In the genomic region with DNA sequence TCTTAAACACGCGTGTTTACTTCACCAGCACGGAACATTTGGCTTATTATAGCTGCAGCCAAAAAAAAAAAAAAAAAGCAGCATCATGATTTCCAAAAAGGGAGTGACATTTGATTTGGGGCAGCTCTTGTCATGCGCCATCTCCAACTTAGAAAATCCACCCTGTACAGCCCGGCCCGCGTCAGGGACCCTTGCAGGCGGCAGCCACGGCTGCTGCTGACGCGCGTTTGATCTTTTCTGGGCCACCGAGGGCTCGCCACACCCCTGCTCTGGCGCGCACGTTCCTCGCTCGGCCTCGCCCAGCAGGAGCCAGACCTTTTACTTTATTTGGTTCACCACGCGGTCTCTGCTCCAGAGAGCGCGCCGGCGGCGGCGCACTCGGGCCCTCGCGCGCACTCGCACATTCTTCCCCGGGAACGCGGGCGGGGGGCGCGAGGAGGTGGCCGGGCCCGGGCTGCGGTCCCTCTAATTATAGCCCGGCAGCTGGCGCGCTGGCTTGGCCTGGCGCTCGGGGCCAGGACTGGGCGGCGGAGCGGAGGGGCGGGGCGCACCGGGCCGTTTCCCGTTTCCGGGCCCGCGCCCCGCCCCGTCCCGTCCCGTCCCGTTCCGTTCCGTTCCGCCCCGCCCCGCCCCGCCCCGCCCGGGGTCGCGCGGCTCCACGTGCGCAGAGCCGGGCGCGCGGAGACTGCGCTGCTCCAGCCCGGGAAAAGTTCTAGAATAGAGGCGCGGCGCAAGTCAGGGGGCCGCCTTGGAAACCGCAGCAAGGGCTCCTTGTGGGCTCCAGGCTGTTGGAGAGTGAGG, we compare ENCODE assay signal across 1 cellular context.
A peak's percentile ranks its signal among the peaks of the same experiment; 100 is the strongest.
TF ChIP-seq lines count a peak whose summit lies in the region.

No MANE protein-coding gene starts in this region.

TF ChIP-seq in K562, 482 proteins besides CTCF, POLR2A, EP300 and RAD21 (continued from another document and continues in another):
- TF ChIP-seq, protein P1, sequence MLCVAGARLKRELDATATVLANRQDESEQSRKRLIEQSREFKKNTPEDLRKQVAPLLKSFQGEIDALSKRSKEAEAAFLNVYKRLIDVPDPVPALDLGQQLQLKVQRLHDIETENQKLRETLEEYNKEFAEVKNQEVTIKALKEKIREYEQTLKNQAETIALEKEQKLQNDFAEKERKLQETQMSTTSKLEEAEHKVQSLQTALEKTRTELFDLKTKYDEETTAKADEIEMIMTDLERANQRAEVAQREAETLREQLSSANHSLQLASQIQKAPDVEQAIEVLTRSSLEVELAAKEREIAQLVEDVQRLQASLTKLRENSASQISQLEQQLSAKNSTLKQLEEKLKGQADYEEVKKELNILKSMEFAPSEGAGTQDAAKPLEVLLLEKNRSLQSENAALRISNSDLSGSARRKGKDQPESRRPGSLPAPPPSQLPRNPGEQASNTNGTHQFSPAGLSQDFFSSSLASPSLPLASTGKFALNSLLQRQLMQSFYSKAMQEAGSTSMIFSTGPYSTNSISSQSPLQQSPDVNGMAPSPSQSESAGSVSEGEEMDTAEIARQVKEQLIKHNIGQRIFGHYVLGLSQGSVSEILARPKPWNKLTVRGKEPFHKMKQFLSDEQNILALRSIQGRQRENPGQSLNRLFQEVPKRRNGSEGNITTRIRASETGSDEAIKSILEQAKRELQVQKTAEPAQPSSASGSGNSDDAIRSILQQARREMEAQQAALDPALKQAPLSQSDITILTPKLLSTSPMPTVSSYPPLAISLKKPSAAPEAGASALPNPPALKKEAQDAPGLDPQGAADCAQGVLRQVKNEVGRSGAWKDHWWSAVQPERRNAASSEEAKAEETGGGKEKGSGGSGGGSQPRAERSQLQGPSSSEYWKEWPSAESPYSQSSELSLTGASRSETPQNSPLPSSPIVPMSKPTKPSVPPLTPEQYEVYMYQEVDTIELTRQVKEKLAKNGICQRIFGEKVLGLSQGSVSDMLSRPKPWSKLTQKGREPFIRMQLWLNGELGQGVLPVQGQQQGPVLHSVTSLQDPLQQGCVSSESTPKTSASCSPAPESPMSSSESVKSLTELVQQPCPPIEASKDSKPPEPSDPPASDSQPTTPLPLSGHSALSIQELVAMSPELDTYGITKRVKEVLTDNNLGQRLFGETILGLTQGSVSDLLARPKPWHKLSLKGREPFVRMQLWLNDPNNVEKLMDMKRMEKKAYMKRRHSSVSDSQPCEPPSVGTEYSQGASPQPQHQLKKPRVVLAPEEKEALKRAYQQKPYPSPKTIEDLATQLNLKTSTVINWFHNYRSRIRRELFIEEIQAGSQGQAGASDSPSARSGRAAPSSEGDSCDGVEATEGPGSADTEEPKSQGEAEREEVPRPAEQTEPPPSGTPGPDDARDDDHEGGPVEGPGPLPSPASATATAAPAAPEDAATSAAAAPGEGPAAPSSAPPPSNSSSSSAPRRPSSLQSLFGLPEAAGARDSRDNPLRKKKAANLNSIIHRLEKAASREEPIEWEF (CRISPR knock-in tag; IDR thresholded peaks at IDR 0.05), result peak; percentile 76
- TF ChIP-seq SIN3A (IDR thresholded peaks at IDR 0.05; ENCODE audit: borderline replicate concordance in 2 of 2, control insufficient read depth in 1 of 2, low read depth in 2 of 2, low read length in 2 of 2) (0 out of 4 replicates have a peak, but pooled peaks of 1 of the 2 experiments have one; percentile 68), SMARCE1 (IDR thresholded peaks at IDR 0.05) (peak; percentile 46; the same call in 1 of the 2 replicates), CTBP1 (IDR thresholded peaks at IDR 0.05; ENCODE audit: borderline replicate concordance) (peak; percentile 99), RAD51 (IDR thresholded peaks at IDR 0.05; ENCODE audit: borderline replicate concordance, low read depth) (0 out of 2 replicates have a peak, but pooled peaks have one; percentile 6), JUND (IDR thresholded peaks at IDR 0.05; ENCODE audit: borderline replicate concordance, low read depth, low read length) (no peak; the same call in 1 of the 2 replicates), JUND (tag; IDR thresholded peaks at IDR 0.05; ENCODE audit: borderline replicate concordance, low read depth, low read length) (no peak; the same call in 1 of the 3 replicates), PHTF2 (CRISPR knock-in tag; IDR thresholded peaks at IDR 0.05) (0 out of 2 replicates have a peak, but pooled peaks have one; percentile 11), TEAD4 (IDR thresholded peaks at IDR 0.05; ENCODE audit: low read length) (no peak), TEAD4 (CRISPR knock-in tag; IDR thresholded peaks at IDR 0.05; ENCODE audit: borderline replicate concordance) (peak; percentile 95), NFE2 (IDR thresholded peaks at IDR 0.05; ENCODE audit: low read depth) (0 out of 2 replicates have a peak, but pooled peaks have one; percentile 2), SOX6 (IDR thresholded peaks at IDR 0.05) (peak; percentile 35; the same call in 1 of the 2 replicates), MYC (IDR thresholded peaks at IDR 0.05; ENCODE audit: low read depth, low read length) (peak; percentile 97), MYC (CRISPR knock-in tag; IDR thresholded peaks at IDR 0.05; ENCODE audit: borderline replicate concordance, low read depth) (peak; percentile 88; the same call in 1 of the 2 replicates), ELF1 (tag; IDR thresholded peaks at IDR 0.05) (peak; percentile 75), ERF (CRISPR knock-in tag; IDR thresholded peaks at IDR 0.05) (peak; percentile 89), NFATC3 (IDR thresholded peaks at IDR 0.05) (no peak), ZNF384 (IDR thresholded peaks at IDR 0.05; ENCODE audit: low read depth, low read length) (peak; percentile 72; the same call in 1 of the 2 replicates), L3MBTL2 (IDR thresholded peaks at IDR 0.05) (peak; percentile 99), GABPB2 (CRISPR knock-in tag; conservative IDR thresholded peaks at IDR 0.05) (no peak), HMGN3 (IDR thresholded peaks at IDR 0.05; ENCODE audit: borderline replicate concordance, extremely low read depth, insufficient read length, low read depth, low read length) (peak; percentile 96), ZNF561 (CRISPR knock-in tag; conservative IDR thresholded peaks at IDR 0.05) (no peak), FOSL1 (tag; conservative IDR thresholded peaks at IDR 0.05) (peak; percentile 58), ZKSCAN1 (IDR thresholded peaks at IDR 0.05; ENCODE audit: low read depth, low read length) (no peak), ZNF232 (CRISPR knock-in tag; IDR thresholded peaks at IDR 0.05) (peak; percentile 78; the same call in 1 of the 2 replicates), SAP30 (IDR thresholded peaks at IDR 0.05; ENCODE audit: borderline replicate concordance, insufficient read depth, low read depth, low read length, poor library complexity, severe bottlenecking) (peak; percentile 44), SREBF2 (CRISPR knock-in tag; IDR thresholded peaks at IDR 0.05) (no peak), SRSF1 (IDR thresholded peaks at IDR 0.05; ENCODE audit: low read depth, low read length) (no peak), SMAD1 (IDR thresholded peaks at IDR 0.05; ENCODE audit: low read depth, low read length, partially characterized antibody) (no peak), PHF20 (IDR thresholded peaks at IDR 0.05; ENCODE audit: partially characterized antibody) (peak; percentile 54), CSDE1 (IDR thresholded peaks at IDR 0.05) (no peak), BRF1 (IDR thresholded peaks at IDR 0.05; ENCODE audit: borderline replicate concordance, extremely low read depth, insufficient read length) (no peak), XRCC5 (IDR thresholded peaks at IDR 0.05; ENCODE audit: low read depth, low read length) (peak; percentile 84; the same call in 1 of the 2 replicates), SNRNP70 (optimal IDR thresholded peaks at IDR 0.05; ENCODE audit: low read depth, low read length) (no peak), SRF (CRISPR knock-in tag; IDR thresholded peaks at IDR 0.05) (peak in 1 of 2 experiments; percentile 86; a peak in 1 of 4 replicates), NR3C1 (CRISPR knock-in tag; IDR thresholded peaks at IDR 0.05) (peak; percentile 95; the same call in 1 of the 2 replicates), CREM (IDR thresholded peaks at IDR 0.05; ENCODE audit: low read depth) (peak; percentile 66), MAFG (tag; conservative IDR thresholded peaks at IDR 0.05) (0 out of 2 replicates have a peak, but pooled peaks have one; percentile 18)
- TF ChIP-seq, protein P2, sequence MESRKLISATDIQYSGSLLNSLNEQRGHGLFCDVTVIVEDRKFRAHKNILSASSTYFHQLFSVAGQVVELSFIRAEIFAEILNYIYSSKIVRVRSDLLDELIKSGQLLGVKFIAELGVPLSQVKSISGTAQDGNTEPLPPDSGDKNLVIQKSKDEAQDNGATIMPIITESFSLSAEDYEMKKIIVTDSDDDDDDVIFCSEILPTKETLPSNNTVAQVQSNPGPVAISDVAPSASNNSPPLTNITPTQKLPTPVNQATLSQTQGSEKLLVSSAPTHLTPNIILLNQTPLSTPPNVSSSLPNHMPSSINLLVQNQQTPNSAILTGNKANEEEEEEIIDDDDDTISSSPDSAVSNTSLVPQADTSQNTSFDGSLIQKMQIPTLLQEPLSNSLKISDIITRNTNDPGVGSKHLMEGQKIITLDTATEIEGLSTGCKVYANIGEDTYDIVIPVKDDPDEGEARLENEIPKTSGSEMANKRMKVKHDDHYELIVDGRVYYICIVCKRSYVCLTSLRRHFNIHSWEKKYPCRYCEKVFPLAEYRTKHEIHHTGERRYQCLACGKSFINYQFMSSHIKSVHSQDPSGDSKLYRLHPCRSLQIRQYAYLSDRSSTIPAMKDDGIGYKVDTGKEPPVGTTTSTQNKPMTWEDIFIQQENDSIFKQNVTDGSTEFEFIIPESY (CRISPR knock-in tag; IDR thresholded peaks at IDR 0.05), result peak; percentile 81
- TF ChIP-seq, protein P3, sequence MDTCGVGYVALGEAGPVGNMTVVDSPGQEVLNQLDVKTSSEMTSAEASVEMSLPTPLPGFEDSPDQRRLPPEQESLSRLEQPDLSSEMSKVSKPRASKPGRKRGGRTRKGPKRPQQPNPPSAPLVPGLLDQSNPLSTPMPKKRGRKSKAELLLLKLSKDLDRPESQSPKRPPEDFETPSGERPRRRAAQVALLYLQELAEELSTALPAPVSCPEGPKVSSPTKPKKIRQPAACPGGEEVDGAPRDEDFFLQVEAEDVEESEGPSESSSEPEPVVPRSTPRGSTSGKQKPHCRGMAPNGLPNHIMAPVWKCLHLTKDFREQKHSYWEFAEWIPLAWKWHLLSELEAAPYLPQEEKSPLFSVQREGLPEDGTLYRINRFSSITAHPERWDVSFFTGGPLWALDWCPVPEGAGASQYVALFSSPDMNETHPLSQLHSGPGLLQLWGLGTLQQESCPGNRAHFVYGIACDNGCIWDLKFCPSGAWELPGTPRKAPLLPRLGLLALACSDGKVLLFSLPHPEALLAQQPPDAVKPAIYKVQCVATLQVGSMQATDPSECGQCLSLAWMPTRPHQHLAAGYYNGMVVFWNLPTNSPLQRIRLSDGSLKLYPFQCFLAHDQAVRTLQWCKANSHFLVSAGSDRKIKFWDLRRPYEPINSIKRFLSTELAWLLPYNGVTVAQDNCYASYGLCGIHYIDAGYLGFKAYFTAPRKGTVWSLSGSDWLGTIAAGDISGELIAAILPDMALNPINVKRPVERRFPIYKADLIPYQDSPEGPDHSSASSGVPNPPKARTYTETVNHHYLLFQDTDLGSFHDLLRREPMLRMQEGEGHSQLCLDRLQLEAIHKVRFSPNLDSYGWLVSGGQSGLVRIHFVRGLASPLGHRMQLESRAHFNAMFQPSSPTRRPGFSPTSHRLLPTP (IDR thresholded peaks at IDR 0.05; ENCODE audit: borderline replicate concordance, extremely low read depth, insufficient read length), result no peak
- TF ChIP-seq, protein P4, sequence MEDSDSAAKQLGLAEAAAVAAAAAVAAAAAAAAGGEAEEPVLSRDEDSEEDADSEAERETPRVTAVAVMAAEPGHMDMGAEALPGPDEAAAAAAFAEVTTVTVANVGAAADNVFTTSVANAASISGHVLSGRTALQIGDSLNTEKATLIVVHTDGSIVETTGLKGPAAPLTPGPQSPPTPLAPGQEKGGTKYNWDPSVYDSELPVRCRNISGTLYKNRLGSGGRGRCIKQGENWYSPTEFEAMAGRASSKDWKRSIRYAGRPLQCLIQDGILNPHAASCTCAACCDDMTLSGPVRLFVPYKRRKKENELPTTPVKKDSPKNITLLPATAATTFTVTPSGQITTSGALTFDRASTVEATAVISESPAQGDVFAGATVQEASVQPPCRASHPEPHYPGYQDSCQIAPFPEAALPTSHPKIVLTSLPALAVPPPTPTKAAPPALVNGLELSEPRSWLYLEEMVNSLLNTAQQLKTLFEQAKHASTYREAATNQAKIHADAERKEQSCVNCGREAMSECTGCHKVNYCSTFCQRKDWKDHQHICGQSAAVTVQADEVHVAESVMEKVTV (CRISPR knock-in tag; IDR thresholded peaks at IDR 0.05), result 0 out of 2 replicates have a peak, but pooled peaks have one; percentile 26
- TF ChIP-seq, protein P5, sequence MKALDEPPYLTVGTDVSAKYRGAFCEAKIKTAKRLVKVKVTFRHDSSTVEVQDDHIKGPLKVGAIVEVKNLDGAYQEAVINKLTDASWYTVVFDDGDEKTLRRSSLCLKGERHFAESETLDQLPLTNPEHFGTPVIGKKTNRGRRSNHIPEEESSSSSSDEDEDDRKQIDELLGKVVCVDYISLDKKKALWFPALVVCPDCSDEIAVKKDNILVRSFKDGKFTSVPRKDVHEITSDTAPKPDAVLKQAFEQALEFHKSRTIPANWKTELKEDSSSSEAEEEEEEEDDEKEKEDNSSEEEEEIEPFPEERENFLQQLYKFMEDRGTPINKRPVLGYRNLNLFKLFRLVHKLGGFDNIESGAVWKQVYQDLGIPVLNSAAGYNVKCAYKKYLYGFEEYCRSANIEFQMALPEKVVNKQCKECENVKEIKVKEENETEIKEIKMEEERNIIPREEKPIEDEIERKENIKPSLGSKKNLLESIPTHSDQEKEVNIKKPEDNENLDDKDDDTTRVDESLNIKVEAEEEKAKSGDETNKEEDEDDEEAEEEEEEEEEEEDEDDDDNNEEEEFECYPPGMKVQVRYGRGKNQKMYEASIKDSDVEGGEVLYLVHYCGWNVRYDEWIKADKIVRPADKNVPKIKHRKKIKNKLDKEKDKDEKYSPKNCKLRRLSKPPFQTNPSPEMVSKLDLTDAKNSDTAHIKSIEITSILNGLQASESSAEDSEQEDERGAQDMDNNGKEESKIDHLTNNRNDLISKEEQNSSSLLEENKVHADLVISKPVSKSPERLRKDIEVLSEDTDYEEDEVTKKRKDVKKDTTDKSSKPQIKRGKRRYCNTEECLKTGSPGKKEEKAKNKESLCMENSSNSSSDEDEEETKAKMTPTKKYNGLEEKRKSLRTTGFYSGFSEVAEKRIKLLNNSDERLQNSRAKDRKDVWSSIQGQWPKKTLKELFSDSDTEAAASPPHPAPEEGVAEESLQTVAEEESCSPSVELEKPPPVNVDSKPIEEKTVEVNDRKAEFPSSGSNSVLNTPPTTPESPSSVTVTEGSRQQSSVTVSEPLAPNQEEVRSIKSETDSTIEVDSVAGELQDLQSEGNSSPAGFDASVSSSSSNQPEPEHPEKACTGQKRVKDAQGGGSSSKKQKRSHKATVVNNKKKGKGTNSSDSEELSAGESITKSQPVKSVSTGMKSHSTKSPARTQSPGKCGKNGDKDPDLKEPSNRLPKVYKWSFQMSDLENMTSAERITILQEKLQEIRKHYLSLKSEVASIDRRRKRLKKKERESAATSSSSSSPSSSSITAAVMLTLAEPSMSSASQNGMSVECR (CRISPR knock-in tag; IDR thresholded peaks at IDR 0.05), result peak; percentile 92
